In the genomic region with DNA sequence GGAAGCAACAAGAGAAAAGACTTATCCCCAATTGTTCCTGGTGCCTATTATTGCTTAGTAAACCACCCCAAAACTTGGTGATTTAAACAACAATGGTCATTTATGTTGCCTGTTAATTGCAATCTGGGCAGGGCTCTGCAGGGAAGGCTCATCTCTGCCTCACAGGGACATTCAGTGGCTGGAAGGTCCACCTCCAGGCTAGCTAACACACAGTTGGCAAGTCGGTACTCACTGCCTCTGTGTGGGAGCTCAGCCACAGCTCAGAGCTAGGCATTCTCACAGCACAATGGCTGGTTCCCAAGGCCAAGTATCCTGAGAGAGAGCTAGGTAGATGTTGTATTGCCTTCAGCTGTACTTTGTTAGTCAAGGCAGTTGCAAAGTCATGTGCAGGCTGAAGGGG, we compare ENCODE assay signal across 2 cellular contexts.
TF ChIP-seq lines count a peak whose summit lies in the region.

No MANE protein-coding gene starts in this region.

TF ChIP-seq in HepG2, 621 proteins besides CTCF, POLR2A, EP300 and RAD21:
- TF ChIP-seq ZNF549 (CRISPR knock-in tag; IDR thresholded peaks at IDR 0.05) (no peak), PCBP2 (optimal IDR thresholded peaks at IDR 0.05; ENCODE audit: low read depth, low read length, poor library complexity, severe bottlenecking) (no peak), HNF1A (IDR thresholded peaks at IDR 0.05; ENCODE audit: low read depth) (no peak), HNF1A (CRISPR knock-in tag; IDR thresholded peaks at IDR 0.05; ENCODE audit: borderline replicate concordance) (0 out of 2 replicates have a peak, but pooled peaks have one; percentile 29), ZNF331 (CRISPR knock-in tag; IDR thresholded peaks at IDR 0.05) (peak; percentile 100), NR2C2 (CRISPR knock-in tag; IDR thresholded peaks at IDR 0.05; ENCODE audit: borderline replicate concordance) (0 out of 2 replicates have a peak, but pooled peaks have one; percentile 19), ELF3 (CRISPR knock-in tag; IDR thresholded peaks at IDR 0.05) (no peak), ZNF782 (CRISPR knock-in tag; IDR thresholded peaks at IDR 0.05; ENCODE audit: borderline replicate concordance) (0 out of 2 replicates have a peak, but pooled peaks have one; percentile 21), MBNL3 (CRISPR knock-in tag; conservative IDR thresholded peaks at IDR 0.05) (no peak)
- TF ChIP-seq, protein P1, sequence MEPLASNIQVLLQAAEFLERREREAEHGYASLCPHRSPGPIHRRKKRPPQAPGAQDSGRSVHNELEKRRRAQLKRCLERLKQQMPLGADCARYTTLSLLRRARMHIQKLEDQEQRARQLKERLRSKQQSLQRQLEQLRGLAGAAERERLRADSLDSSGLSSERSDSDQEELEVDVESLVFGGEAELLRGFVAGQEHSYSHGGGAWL (CRISPR knock-in tag; IDR thresholded peaks at IDR 0.05): no peak
- TF ChIP-seq, protein P2, sequence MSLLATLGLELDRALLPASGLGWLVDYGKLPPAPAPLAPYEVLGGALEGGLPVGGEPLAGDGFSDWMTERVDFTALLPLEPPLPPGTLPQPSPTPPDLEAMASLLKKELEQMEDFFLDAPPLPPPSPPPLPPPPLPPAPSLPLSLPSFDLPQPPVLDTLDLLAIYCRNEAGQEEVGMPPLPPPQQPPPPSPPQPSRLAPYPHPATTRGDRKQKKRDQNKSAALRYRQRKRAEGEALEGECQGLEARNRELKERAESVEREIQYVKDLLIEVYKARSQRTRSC (CRISPR knock-in tag; IDR thresholded peaks at IDR 0.05; ENCODE audit: low read depth): 0 out of 2 replicates have a peak, but pooled peaks have one; percentile 61
- TF ChIP-seq, protein P3, sequence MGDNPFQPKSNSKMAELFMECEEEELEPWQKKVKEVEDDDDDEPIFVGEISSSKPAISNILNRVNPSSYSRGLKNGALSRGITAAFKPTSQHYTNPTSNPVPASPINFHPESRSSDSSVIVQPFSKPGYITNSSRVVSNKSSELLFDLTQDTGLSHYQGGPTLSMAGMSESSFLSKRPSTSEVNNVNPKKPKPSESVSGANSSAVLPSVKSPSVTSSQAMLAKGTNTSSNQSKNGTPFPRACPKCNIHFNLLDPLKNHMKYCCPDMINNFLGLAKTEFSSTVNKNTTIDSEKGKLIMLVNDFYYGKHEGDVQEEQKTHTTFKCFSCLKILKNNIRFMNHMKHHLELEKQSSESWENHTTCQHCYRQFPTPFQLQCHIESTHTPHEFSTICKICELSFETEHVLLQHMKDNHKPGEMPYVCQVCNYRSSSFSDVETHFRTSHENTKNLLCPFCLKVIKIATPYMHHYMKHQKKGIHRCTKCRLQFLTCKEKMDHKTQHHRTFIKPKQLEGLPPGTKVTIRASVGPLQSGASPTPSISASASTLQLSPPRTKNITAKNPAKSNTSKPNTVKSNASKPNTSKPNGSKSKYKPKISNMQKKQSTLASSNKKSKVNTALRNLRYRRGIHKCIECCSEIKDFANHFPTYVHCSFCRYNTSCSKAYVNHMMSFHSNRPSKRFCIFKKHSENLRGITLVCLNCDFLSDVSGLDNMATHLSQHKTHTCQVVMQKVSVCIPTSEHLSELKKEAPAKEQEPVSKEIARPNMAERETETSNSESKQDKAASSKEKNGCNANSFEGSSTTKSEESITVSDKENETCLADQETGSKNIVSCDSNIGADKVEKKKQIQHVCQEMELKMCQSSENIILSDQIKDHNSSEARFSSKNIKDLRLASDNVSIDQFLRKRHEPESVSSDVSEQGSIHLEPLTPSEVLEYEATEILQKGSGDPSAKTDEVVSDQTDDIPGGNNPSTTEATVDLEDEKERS (CRISPR knock-in tag; IDR thresholded peaks at IDR 0.05): peak; percentile 61; the same call in 1 of the 2 replicates

TF ChIP-seq in GM23338, 12 proteins besides CTCF, POLR2A, EP300 and RAD21:
- TF ChIP-seq CREB1 (CRISPR knock-in tag; IDR thresholded peaks at IDR 0.05; ENCODE audit: low read depth) (no peak), EZH2 (IDR thresholded peaks at IDR 0.05; ENCODE audit: low read depth, unreplicated experiment) (no peak), JUNB (IDR thresholded peaks at IDR 0.05; ENCODE audit: unreplicated experiment) (no peak), ZNF462 (CRISPR knock-in tag; IDR thresholded peaks at IDR 0.05) (no peak), POLR2AphosphoS5 (IDR thresholded peaks at IDR 0.05; ENCODE audit: low read depth) (no peak), ZNF331 (CRISPR knock-in tag; IDR thresholded peaks at IDR 0.05; ENCODE audit: low read depth) (peak; percentile 73), ETS1 (IDR thresholded peaks at IDR 0.05) (no peak), NANOG (IDR thresholded peaks at IDR 0.05; ENCODE audit: borderline replicate concordance) (no peak)
- TF ChIP-seq, protein P4, sequence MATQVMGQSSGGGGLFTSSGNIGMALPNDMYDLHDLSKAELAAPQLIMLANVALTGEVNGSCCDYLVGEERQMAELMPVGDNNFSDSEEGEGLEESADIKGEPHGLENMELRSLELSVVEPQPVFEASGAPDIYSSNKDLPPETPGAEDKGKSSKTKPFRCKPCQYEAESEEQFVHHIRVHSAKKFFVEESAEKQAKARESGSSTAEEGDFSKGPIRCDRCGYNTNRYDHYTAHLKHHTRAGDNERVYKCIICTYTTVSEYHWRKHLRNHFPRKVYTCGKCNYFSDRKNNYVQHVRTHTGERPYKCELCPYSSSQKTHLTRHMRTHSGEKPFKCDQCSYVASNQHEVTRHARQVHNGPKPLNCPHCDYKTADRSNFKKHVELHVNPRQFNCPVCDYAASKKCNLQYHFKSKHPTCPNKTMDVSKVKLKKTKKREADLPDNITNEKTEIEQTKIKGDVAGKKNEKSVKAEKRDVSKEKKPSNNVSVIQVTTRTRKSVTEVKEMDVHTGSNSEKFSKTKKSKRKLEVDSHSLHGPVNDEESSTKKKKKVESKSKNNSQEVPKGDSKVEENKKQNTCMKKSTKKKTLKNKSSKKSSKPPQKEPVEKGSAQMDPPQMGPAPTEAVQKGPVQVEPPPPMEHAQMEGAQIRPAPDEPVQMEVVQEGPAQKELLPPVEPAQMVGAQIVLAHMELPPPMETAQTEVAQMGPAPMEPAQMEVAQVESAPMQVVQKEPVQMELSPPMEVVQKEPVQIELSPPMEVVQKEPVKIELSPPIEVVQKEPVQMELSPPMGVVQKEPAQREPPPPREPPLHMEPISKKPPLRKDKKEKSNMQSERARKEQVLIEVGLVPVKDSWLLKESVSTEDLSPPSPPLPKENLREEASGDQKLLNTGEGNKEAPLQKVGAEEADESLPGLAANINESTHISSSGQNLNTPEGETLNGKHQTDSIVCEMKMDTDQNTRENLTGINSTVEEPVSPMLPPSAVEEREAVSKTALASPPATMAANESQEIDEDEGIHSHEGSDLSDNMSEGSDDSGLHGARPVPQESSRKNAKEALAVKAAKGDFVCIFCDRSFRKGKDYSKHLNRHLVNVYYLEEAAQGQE (IDR thresholded peaks at IDR 0.05; ENCODE audit: unreplicated experiment): no peak
TF ChIP-seq in GM23338: peak in this region for 1.
